Comparison of ENCODE assay signal across 14 cellular contexts in genomic region chr1:196791252-196791651, GRCh38. TPM values are rescaled to one million over a fixed set of nuclear protein-coding genes. Genes with fewer than 3 reads are reported as not detected.
"Had no signal": no experiment of that assay in that cellular context is flagged by ENCODE, and none has a peak within 500 bp of the region (broad histone marks: within the 10 kb centered on the region; RNA-seq: fewer than 3 reads in every experiment).

No MANE protein-coding gene starts in this region.

RNA-seq across cellular contexts. Expression of gene CFHR3, which starts 16.6 kb away (rescaled TPM):
- total RNA-seq: naive thymus-derived CD8-positive, alpha-beta T cell; natural killer cell; natural killer cell treated with Interleukin-12 subunit alpha and Interleukin-12 subunit beta and Interleukin-15 and Interleukin-18, amount 100 ng/mL, for 72 hours; occipital lobe; prostate gland; pulmonary artery endothelial cell; renal cortical epithelial cell had no signal

RNA-seq across cellular contexts. Expression of gene CFHR1, which starts 28.3 kb away (rescaled TPM):
- total RNA-seq: naive thymus-derived CD8-positive, alpha-beta T cell; natural killer cell; natural killer cell treated with Interleukin-12 subunit alpha and Interleukin-12 subunit beta and Interleukin-15 and Interleukin-18, amount 100 ng/mL, for 72 hours; osteoblast; osteocyte; progenitor cell of endocrine pancreas; prostate gland; psoas muscle; renal cortical epithelial cell; right atrium auricular region; right cardiac atrium; smooth muscle cell had no signal
